ENCODE assay signal across 1 cellular context in the genomic region with DNA sequence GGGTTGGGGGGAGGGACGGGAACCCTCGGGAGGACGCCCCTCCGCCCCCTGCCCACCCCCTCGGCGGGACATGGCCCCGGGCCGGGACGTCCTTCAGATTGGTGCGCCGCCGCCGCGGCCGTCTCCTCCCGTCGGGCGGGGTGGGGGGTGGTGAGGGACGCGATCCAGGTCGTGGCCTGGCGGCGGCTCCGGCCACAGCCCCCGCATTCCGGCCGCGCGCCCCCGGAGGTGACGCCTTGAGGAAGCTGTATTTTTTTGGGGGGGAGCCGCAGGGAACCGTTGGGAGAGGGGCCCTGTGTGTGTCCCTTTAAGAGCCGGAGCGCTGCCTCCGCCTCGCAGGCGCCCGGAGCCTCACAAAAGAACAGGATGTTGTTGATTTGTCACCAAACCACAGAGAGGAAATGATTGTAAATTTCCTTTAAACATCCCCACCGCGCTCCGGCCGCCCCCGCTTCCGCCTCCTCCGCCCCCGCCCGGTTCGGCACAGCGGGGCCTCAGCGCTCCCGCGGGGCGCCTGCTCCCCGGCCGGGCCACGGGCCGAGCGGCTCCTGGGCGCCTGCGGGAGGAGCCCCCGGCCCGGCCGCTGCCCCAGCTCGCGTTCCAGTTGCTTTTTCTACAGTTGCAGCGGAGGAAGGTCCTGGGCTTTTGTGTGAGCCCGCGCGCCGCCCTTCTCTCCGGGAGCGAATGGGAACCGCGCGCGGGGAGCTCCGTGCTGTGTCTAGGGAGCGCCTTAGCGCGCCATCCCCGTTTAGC.
TF ChIP-seq lines count a peak whose summit lies in the region.

No MANE protein-coding gene starts in this region.

TF ChIP-seq in H1, 55 proteins besides CTCF, POLR2A, EP300 and RAD21:
- no peak for TF ChIP-seq EZH2 (IDR thresholded peaks at IDR 0.05; ENCODE audit: low read depth, low read length, severe bottlenecking)
- peak; percentile 47 for TF ChIP-seq TAF7 (optimal IDR thresholded peaks at IDR 0.05; ENCODE audit: borderline replicate concordance, low read depth, low read length)
- TF ChIP-seq, protein P1, sequence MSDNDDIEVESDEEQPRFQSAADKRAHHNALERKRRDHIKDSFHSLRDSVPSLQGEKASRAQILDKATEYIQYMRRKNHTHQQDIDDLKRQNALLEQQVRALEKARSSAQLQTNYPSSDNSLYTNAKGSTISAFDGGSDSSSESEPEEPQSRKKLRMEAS (IDR thresholded peaks at IDR 0.05) = peak; percentile 51; the same call in 1 of the 2 replicates
- TF ChIP-seq, protein P2, sequence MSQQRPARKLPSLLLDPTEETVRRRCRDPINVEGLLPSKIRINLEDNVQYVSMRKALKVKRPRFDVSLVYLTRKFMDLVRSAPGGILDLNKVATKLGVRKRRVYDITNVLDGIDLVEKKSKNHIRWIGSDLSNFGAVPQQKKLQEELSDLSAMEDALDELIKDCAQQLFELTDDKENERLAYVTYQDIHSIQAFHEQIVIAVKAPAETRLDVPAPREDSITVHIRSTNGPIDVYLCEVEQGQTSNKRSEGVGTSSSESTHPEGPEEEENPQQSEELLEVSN (IDR thresholded peaks at IDR 0.05) = no peak
- TF ChIP-seq SIRT6 (IDR thresholded peaks at IDR 0.05; ENCODE audit: low read length) = no peak
- TF ChIP-seq BACH1 (IDR thresholded peaks at IDR 0.05; ENCODE audit: low read length) = no peak
- TF ChIP-seq NANOG (IDR thresholded peaks at IDR 0.05; ENCODE audit: insufficient read depth, low read depth, low read length, poor library complexity, severe bottlenecking) = no peak
- TF ChIP-seq, protein P3, sequence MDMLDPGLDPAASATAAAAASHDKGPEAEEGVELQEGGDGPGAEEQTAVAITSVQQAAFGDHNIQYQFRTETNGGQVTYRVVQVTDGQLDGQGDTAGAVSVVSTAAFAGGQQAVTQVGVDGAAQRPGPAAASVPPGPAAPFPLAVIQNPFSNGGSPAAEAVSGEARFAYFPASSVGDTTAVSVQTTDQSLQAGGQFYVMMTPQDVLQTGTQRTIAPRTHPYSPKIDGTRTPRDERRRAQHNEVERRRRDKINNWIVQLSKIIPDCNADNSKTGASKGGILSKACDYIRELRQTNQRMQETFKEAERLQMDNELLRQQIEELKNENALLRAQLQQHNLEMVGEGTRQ (IDR thresholded peaks at IDR 0.05; ENCODE audit: low read length) = no peak
- TF ChIP-seq PHF8 (conservative IDR thresholded peaks at IDR 0.05; ENCODE audit: low read depth, low read length) = peak; percentile 57
- TF ChIP-seq BRCA1 (IDR thresholded peaks at IDR 0.05; ENCODE audit: low read depth, low read length) = no peak
- TF ChIP-seq HDAC6 (IDR thresholded peaks at IDR 0.05; ENCODE audit: low read depth, low read length) = no peak
- no peak for TF ChIP-seq RBBP5 (IDR thresholded peaks at IDR 0.05; ENCODE audit: borderline replicate concordance, low read depth, low read length)
- TF ChIP-seq CBX8 (IDR thresholded peaks at IDR 0.05; ENCODE audit: borderline replicate concordance, low read depth, low read length) = no peak
- peak in 1 of 2 experiments; percentile 82; a peak in 1 of 4 replicates for TF ChIP-seq HDAC2 (IDR thresholded peaks at IDR 0.05; ENCODE audit: borderline replicate concordance in 1 of 2, low read depth in 2 of 2, low read length in 2 of 2)
- peak; percentile 67 for TF ChIP-seq TAF1 (IDR thresholded peaks at IDR 0.05; ENCODE audit: low read depth, low read length)
- TF ChIP-seq TEAD4 (IDR thresholded peaks at IDR 0.05; ENCODE audit: low read depth, low read length) = peak; percentile 86; the same call in 1 of the 2 replicates
- TF ChIP-seq TCF12 (IDR thresholded peaks at IDR 0.05; ENCODE audit: low read depth, low read length) = no peak
- no peak for TF ChIP-seq JUND (IDR thresholded peaks at IDR 0.05; ENCODE audit: low read length)
- no peak for TF ChIP-seq NRF1 (IDR thresholded peaks at IDR 0.05; ENCODE audit: low read depth, low read length)
- no peak for TF ChIP-seq KDM5A (IDR thresholded peaks at IDR 0.05; ENCODE audit: low read length)
- TF ChIP-seq CHD1 (IDR thresholded peaks at IDR 0.05; ENCODE audit: low read depth, low read length) = no peak
- TF ChIP-seq CREB1 (IDR thresholded peaks at IDR 0.05) = peak; percentile 73
- TF ChIP-seq CTBP2 (IDR thresholded peaks at IDR 0.05; ENCODE audit: borderline replicate concordance, insufficient read depth, insufficient read length, low read length) = no peak
- TF ChIP-seq SUZ12 (IDR thresholded peaks at IDR 0.05; ENCODE audit: low read length) = no peak
- no peak; the same call in 1 of the 2 replicates for TF ChIP-seq GTF2F1 (IDR thresholded peaks at IDR 0.05; ENCODE audit: borderline replicate concordance, low read depth, low read length)
- no peak for TF ChIP-seq SRF (IDR thresholded peaks at IDR 0.05; ENCODE audit: low read depth, low read length)
- TF ChIP-seq FOSL1 (IDR thresholded peaks at IDR 0.05; ENCODE audit: insufficient read depth, low read depth, low read length) = no peak
- TF ChIP-seq SP1 (IDR thresholded peaks at IDR 0.05; ENCODE audit: low read depth, low read length) = peak; percentile 48; the same call in 1 of the 2 replicates
- TF ChIP-seq, protein P4, sequence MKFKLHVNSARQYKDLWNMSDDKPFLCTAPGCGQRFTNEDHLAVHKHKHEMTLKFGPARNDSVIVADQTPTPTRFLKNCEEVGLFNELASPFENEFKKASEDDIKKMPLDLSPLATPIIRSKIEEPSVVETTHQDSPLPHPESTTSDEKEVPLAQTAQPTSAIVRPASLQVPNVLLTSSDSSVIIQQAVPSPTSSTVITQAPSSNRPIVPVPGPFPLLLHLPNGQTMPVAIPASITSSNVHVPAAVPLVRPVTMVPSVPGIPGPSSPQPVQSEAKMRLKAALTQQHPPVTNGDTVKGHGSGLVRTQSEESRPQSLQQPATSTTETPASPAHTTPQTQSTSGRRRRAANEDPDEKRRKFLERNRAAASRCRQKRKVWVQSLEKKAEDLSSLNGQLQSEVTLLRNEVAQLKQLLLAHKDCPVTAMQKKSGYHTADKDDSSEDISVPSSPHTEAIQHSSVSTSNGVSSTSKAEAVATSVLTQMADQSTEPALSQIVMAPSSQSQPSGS (IDR thresholded peaks at IDR 0.05; ENCODE audit: low read length) = peak; percentile 20; the same call in 1 of the 2 replicates
- TF ChIP-seq TBP (IDR thresholded peaks at IDR 0.05; ENCODE audit: low read depth, low read length) = peak; percentile 30; the same call in 1 of the 2 replicates
- TF ChIP-seq KDM4A (IDR thresholded peaks at IDR 0.05; ENCODE audit: low read depth, low read length, severe bottlenecking) = peak; percentile 67
- TF ChIP-seq, protein P5, sequence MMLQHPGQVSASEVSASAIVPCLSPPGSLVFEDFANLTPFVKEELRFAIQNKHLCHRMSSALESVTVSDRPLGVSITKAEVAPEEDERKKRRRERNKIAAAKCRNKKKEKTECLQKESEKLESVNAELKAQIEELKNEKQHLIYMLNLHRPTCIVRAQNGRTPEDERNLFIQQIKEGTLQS (IDR thresholded peaks at IDR 0.05; ENCODE audit: insufficient read depth, low read depth, low read length) = no peak
- TF ChIP-seq SAP30 (IDR thresholded peaks at IDR 0.05; ENCODE audit: insufficient read depth, insufficient replicate concordance, low read length) = no peak
- peak; percentile 93 for TF ChIP-seq ASH2L (IDR thresholded peaks at IDR 0.05; ENCODE audit: low read length)
- TF ChIP-seq POLR2AphosphoS5 (IDR thresholded peaks at IDR 0.05; ENCODE audit: low read depth, low read length) = no peak; the same call in 1 of the 2 replicates
- peak; percentile 100 for TF ChIP-seq EGR1 (IDR thresholded peaks at IDR 0.05; ENCODE audit: borderline replicate concordance, low read depth, low read length)
- peak in 1 of 2 experiments; percentile 16; a peak in 1 of 4 replicates for TF ChIP-seq SIN3A (conservative IDR thresholded peaks at IDR 0.05 in 1 of 2, IDR thresholded peaks at IDR 0.05 in 1 of 2; ENCODE audit: low read depth in 1 of 2, low read length in 2 of 2)
